Comparison of ENCODE assay signal across 1 cellular context in the genomic region with DNA sequence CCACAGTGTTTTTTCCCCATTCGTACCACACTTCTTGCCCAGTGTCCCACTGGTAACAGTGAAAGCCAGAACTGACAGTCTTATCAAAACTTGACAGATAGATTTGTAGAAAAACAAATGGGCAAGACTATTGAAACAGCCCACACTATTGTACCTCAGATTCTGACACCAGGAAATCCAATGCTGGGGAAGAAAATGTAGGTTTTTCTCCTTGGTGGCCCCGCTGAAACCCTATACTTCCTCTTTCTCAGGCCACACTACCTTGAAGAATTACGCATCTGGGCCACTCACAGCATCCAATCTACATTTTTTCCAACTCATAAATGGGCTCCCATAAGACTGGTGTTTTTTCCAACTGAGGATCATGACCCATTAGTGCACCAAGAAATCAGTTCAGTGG.
TF ChIP-seq lines count a peak whose summit lies in the region.

No MANE protein-coding gene starts in this region.

TF ChIP-seq in GM23338, 12 proteins besides CTCF, POLR2A, EP300 and RAD21:
- TF ChIP-seq, protein P1, sequence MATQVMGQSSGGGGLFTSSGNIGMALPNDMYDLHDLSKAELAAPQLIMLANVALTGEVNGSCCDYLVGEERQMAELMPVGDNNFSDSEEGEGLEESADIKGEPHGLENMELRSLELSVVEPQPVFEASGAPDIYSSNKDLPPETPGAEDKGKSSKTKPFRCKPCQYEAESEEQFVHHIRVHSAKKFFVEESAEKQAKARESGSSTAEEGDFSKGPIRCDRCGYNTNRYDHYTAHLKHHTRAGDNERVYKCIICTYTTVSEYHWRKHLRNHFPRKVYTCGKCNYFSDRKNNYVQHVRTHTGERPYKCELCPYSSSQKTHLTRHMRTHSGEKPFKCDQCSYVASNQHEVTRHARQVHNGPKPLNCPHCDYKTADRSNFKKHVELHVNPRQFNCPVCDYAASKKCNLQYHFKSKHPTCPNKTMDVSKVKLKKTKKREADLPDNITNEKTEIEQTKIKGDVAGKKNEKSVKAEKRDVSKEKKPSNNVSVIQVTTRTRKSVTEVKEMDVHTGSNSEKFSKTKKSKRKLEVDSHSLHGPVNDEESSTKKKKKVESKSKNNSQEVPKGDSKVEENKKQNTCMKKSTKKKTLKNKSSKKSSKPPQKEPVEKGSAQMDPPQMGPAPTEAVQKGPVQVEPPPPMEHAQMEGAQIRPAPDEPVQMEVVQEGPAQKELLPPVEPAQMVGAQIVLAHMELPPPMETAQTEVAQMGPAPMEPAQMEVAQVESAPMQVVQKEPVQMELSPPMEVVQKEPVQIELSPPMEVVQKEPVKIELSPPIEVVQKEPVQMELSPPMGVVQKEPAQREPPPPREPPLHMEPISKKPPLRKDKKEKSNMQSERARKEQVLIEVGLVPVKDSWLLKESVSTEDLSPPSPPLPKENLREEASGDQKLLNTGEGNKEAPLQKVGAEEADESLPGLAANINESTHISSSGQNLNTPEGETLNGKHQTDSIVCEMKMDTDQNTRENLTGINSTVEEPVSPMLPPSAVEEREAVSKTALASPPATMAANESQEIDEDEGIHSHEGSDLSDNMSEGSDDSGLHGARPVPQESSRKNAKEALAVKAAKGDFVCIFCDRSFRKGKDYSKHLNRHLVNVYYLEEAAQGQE (IDR thresholded peaks at IDR 0.05; ENCODE audit: unreplicated experiment) = no peak
- TF ChIP-seq STAT1 (IDR thresholded peaks at IDR 0.05; ENCODE audit: unreplicated experiment) = no peak
- no peak for TF ChIP-seq ZNF331 (CRISPR knock-in tag; IDR thresholded peaks at IDR 0.05; ENCODE audit: low read depth)
- TF ChIP-seq, protein P2, sequence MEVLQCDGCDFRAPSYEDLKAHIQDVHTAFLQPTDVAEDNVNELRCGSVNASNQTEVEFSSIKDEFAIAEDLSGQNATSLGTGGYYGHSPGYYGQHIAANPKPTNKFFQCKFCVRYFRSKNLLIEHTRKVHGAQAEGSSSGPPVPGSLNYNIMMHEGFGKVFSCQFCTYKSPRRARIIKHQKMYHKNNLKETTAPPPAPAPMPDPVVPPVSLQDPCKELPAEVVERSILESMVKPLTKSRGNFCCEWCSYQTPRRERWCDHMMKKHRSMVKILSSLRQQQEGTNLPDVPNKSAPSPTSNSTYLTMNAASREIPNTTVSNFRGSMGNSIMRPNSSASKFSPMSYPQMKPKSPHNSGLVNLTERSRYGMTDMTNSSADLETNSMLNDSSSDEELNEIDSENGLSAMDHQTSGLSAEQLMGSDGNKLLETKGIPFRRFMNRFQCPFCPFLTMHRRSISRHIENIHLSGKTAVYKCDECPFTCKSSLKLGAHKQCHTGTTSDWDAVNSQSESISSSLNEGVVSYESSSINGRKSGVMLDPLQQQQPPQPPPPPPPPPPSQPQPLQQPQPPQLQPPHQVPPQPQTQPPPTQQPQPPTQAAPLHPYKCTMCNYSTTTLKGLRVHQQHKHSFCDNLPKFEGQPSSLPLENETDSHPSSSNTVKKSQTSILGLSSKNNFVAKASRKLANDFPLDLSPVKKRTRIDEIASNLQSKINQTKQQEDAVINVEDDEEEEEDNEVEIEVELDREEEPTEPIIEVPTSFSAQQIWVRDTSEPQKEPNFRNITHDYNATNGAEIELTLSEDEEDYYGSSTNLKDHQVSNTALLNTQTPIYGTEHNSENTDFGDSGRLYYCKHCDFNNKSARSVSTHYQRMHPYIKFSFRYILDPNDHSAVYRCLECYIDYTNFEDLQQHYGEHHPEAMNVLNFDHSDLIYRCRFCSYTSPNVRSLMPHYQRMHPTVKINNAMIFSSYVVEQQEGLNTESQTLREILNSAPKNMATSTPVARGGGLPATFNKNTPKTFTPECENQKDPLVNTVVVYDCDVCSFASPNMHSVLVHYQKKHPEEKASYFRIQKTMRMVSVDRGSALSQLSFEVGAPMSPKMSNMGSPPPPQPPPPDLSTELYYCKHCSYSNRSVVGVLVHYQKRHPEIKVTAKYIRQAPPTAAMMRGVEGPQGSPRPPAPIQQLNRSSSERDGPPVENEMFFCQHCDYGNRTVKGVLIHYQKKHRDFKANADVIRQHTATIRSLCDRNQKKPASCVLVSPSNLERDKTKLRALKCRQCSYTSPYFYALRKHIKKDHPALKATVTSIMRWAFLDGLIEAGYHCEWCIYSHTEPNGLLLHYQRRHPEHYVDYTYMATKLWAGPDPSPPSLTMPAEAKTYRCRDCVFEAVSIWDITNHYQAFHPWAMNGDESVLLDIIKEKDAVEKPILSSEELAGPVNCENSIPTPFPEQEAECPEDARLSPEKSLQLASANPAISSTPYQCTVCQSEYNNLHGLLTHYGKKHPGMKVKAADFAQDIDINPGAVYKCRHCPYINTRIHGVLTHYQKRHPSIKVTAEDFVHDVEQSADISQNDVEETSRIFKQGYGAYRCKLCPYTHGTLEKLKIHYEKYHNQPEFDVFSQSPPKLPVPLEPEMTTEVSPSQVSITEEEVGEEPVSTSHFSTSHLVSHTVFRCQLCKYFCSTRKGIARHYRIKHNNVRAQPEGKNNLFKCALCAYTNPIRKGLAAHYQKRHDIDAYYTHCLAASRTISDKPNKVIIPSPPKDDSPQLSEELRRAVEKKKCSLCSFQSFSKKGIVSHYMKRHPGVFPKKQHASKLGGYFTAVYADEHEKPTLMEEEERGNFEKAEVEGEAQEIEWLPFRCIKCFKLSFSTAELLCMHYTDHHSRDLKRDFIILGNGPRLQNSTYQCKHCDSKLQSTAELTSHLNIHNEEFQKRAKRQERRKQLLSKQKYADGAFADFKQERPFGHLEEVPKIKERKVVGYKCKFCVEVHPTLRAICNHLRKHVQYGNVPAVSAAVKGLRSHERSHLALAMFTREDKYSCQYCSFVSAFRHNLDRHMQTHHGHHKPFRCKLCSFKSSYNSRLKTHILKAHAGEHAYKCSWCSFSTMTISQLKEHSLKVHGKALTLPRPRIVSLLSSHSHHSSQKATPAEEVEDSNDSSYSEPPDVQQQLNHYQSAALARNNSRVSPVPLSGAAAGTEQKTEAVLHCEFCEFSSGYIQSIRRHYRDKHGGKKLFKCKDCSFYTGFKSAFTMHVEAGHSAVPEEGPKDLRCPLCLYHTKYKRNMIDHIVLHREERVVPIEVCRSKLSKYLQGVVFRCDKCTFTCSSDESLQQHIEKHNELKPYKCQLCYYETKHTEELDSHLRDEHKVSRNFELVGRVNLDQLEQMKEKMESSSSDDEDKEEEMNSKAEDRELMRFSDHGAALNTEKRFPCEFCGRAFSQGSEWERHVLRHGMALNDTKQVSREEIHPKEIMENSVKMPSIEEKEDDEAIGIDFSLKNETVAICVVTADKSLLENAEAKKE (CRISPR knock-in tag; IDR thresholded peaks at IDR 0.05) = no peak
- no peak for TF ChIP-seq EZH2 (IDR thresholded peaks at IDR 0.05; ENCODE audit: low read depth, unreplicated experiment)
- TF ChIP-seq JUNB (IDR thresholded peaks at IDR 0.05; ENCODE audit: unreplicated experiment) = no peak
- TF ChIP-seq POLR2AphosphoS5 (IDR thresholded peaks at IDR 0.05; ENCODE audit: low read depth) = no peak
- no peak for TF ChIP-seq CREB1 (CRISPR knock-in tag; IDR thresholded peaks at IDR 0.05; ENCODE audit: low read depth)
- no peak for TF ChIP-seq EZH2phosphoT487 (IDR thresholded peaks at IDR 0.05; ENCODE audit: unreplicated experiment)
- TF ChIP-seq, protein P3, sequence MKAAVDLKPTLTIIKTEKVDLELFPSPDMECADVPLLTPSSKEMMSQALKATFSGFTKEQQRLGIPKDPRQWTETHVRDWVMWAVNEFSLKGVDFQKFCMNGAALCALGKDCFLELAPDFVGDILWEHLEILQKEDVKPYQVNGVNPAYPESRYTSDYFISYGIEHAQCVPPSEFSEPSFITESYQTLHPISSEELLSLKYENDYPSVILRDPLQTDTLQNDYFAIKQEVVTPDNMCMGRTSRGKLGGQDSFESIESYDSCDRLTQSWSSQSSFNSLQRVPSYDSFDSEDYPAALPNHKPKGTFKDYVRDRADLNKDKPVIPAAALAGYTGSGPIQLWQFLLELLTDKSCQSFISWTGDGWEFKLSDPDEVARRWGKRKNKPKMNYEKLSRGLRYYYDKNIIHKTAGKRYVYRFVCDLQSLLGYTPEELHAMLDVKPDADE (IDR thresholded peaks at IDR 0.05) = no peak
- TF ChIP-seq ZNF114 (CRISPR knock-in tag; IDR thresholded peaks at IDR 0.05) = no peak
